19 cellular contexts compared by ENCODE assay signal in genomic region chr1:30335389-30335996, GRCh38.
"Had no signal": no experiment of that assay in that cellular context is flagged by ENCODE, and none has a peak within 500 bp of the region (broad histone marks: within the 10 kb centered on the region; RNA-seq: fewer than 3 reads in every experiment).

No MANE protein-coding gene starts in this region.

- H3K27me3 ChIP-seq: ovary had no signal

- H3K9me3 ChIP-seq: heart right ventricle, lower lobe of right lung, ovary, sigmoid colon, thoracic aorta, upper lobe of right lung had no signal

- DNase-seq: activated effector memory CD4-positive, alpha-beta T cell treated with Interleukin-2 at 50 U/mL for 16 hours; activated naive CD4-positive, alpha-beta T cell treated with anti-CD3 and anti-CD28 coated beads, Interleukin-2, amount 10 ng/mL, durations not matched to agents 7 days and 5 days; activated T-cell treated with anti-CD3 and anti-CD28 coated beads, Interleukin-2, amount 50 U/mL, for 72 hours; amygdala; cerebellar nuclear complex; cortex of kidney; heart right ventricle; kidney; lower lobe of right lung; mesendoderm; naive thymus-derived CD4-positive, alpha-beta T cell; ovary; sigmoid colon; stimulated activated CD4-positive, alpha-beta T cell treated with anti-CD3 and anti-CD28 coated beads, Interleukin-2, amount 100 ng/mL, for 48 hours; stimulated activated naive CD4-positive, alpha-beta T cell; T-helper 9 cell; upper lobe of right lung had no signal

- H3K4me1 ChIP-seq: lower lobe of right lung, sigmoid colon, upper lobe of right lung had no signal

- H3K36me3 ChIP-seq: heart right ventricle, lower lobe of right lung, ovary, sigmoid colon, thoracic aorta, upper lobe of right lung had no signal

- H3K27ac ChIP-seq: lower lobe of right lung, ovary, sigmoid colon, thoracic aorta, upper lobe of right lung had no signal

- H3K4me3 ChIP-seq: heart right ventricle, lower lobe of right lung, ovary, sigmoid colon, thoracic aorta, upper lobe of right lung had no signal

- ATAC-seq: activated T-cell treated with anti-CD3 and anti-CD28 coated beads, Interleukin-2, amount 50 U/mL, for 72 hours; left lobe of liver; lower lobe of right lung; naive thymus-derived CD4-positive, alpha-beta T cell; upper lobe of right lung had no signal
